ENCODE assay signal across 13 cellular contexts in the genomic region with DNA sequence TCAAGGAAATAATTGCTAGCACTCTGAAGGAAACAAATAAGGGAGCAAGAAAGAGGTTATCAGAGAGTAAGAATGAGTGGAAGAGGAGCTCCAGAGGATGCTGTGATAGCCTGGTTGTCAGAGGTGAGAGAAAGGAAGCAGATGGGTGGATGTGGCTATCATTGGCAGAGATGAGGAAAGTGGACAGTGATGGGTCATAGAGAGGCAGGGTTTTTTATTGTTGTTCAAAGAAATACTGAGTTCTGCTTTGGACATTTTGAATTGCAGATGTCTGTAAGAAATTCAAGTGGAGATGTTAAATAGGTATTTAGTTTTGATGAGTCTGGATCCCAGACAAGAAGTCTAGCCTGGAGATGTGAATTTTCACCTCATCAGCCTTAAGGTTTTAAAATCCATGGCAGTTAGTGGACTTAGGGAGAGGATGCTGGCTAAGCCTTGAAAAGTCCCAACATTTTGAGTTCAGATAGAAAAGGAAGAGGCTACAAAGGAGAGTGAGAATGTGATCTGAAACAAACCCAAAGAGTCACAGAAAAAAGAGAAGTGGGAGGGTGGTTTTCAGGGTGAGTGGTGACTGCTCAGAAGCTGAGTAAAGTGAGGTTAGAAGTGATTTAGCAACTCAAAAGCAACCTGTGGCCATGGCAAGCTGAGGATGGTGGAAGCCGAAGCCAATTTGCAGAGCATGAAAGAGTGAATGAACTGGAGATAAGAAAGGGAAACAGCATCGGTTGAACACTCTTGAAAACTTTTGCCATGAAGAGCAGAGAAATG. TPM values are rescaled to one million over a fixed set of nuclear protein-coding genes. Genes with fewer than 3 reads are reported as not detected.
DNase-seq lines count a peak whose midpoint lies in the region; ATAC-seq and FAIRE-seq lines count a peak whose summit lies in the region.
"Had no signal": no experiment of that assay in that cellular context is flagged by ENCODE, and none has a peak within 500 bp of the region (broad histone marks: within the 10 kb centered on the region; RNA-seq: fewer than 3 reads in every experiment).

No MANE protein-coding gene starts in this region.

- H3K9me3 Mint-ChIP-seq in effector memory CD8-positive, alpha-beta T cell, result no peaks in the 10 kb centered on the region
- H3K9me3 Mint-ChIP-seq: activated T-cell treated with anti-CD3 and anti-CD28 coated beads, Interleukin-2, amount 50 U/mL, for 72 hours had no signal

- H3K4me1 Mint-ChIP-seq in effector memory CD8-positive, alpha-beta T cell (ENCODE audit: low read depth in 2 of 2), result no peaks in the 10 kb centered on the region

- no peaks in the 10 kb centered on the region for H3K27me3 ChIP-seq in small intestine (ENCODE audit: control insufficient read depth in 2 of 2, insufficient read depth in 2 of 2, low read length in 2 of 2)
- H3K27me3 ChIP-seq: ovary had no signal

- no peaks in the 10 kb centered on the region for H3K27me3 Mint-ChIP-seq in effector memory CD8-positive, alpha-beta T cell

- no peak overlapping the region for H3K4me3 Mint-ChIP-seq in effector memory CD8-positive, alpha-beta T cell
- H3K4me3 Mint-ChIP-seq: activated T-cell treated with anti-CD3 and anti-CD28 coated beads, Interleukin-2, amount 50 U/mL, for 72 hours had no signal

- no peak for FAIRE-seq in small intestine (lab: Jason Lieb, UNC)

- no peak overlapping the region for H3K27ac ChIP-seq in small intestine (ENCODE audit: low read depth in 1 of 2, low read length in 1 of 2)
- H3K27ac ChIP-seq: KMS-11, ovary had no signal

- H3K4me1 ChIP-seq in small intestine (ENCODE audit: control insufficient read depth in 2 of 2, insufficient read depth in 1 of 2, low read depth in 1 of 2, low read length in 1 of 2), result no peaks in the 10 kb centered on the region

- WGBS in small intestine, 3 donors, result 86 to 91% (median 87%) methylated on average over 2 of the region's 2 CpGs

- no peak overlapping the region for H3K27ac Mint-ChIP-seq in effector memory CD8-positive, alpha-beta T cell
- H3K27ac Mint-ChIP-seq: activated T-cell treated with anti-CD3 and anti-CD28 coated beads, Interleukin-2, amount 50 U/mL, for 72 hours had no signal

- no peaks in the 10 kb centered on the region for H3K36me3 Mint-ChIP-seq in effector memory CD8-positive, alpha-beta T cell (ENCODE audit: insufficient read depth)

- DNase-seq in SKM-1 (lab: John Stamatoyannopoulos, UW; ENCODE audit: unreplicated experiment), result peak; percentile 58
- no peak for DNase-seq in small intestine
- no peak for DNase-seq in effector memory CD8-positive, alpha-beta T cell
- DNase-seq in T1000 (lab: John Stamatoyannopoulos, UW), result no peak
- DNase-seq in iPS-NIHi7 (ENCODE audit: extremely low spot score), result no peak
- DNase-seq: left cardiac atrium, NCI-H510A treated with DMSO at 0.1 percent for 48 hours, ovary had no signal

- H3K4me3 ChIP-seq in small intestine (ENCODE audit: low read depth in 1 of 2, low read length in 2 of 2), result no peak overlapping the region
- H3K4me3 ChIP-seq: ovary had no signal

- no peaks in the 10 kb centered on the region for H3K9me3 ChIP-seq in small intestine (ENCODE audit: control insufficient read depth, low read depth)
- H3K9me3 ChIP-seq: ovary had no signal

- peak; percentile 82 for ATAC-seq in GM18861 (IDR thresholded peaks at IDR 0.05; ENCODE audit: unreplicated experiment)
- peak; percentile 91 for ATAC-seq in GM21515 (IDR thresholded peaks at IDR 0.05; ENCODE audit: unreplicated experiment)
- peak; percentile 94 for ATAC-seq in HG03095 (IDR thresholded peaks at IDR 0.05; ENCODE audit: unreplicated experiment)
- ATAC-seq in effector memory CD8-positive, alpha-beta T cell (replicated peaks), result no peak
- ATAC-seq: left cardiac atrium had no signal

- no peaks in the 10 kb centered on the region for H3K36me3 ChIP-seq in small intestine (ENCODE audit: control insufficient read depth in 2 of 2, insufficient read depth in 2 of 2, low read length in 2 of 2)
- H3K36me3 ChIP-seq: ovary had no signal

RNA-seq across cellular contexts. Expression of gene PPIC, which starts 50.4 kb away (rescaled TPM):
- 10 to 100 TPM; 23.0 to 46.4 (median 34.0) TPM for polyA plus RNA-seq in small intestine
